Comparison of ENCODE assay signal across 20 cellular contexts in the genomic region with DNA sequence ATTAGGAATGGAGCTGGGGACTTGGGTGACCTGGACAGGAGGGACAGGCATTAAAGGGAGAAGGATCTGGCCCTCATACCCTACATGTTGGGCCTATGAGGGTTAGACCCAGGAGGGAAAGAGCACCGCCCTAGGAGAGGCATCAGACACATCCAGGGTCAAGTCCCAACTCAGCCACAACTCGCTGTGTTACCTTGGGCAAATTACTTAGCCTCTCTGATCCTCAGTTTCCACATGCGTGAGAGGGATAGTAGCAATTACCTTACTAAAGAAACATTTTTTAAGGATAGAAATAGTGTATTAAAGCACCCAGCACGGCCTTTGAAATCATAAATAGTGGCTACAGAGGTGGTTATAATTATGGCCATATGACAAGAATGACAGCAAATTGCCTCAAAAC. TPM values are rescaled to one million over a fixed set of nuclear protein-coding genes. Genes with fewer than 3 reads are reported as not detected.
A peak's percentile ranks its signal among the peaks of the same experiment; 100 is the strongest.
DNase-seq lines count a peak whose midpoint lies in the region; ATAC-seq, FAIRE-seq and TF ChIP-seq lines count a peak whose summit lies in the region.
"Had no signal": no experiment of that assay in that cellular context is flagged by ENCODE, and none has a peak within 500 bp of the region (broad histone marks: within the 10 kb centered on the region; RNA-seq: fewer than 3 reads in every experiment).

No MANE protein-coding gene starts in this region.

- no peaks in the 10 kb centered on the region for H3K9me3 Mint-ChIP-seq in WTC11
- no peaks in the 10 kb centered on the region for H3K9me3 Mint-ChIP-seq in immature natural killer cell
- H3K9me3 Mint-ChIP-seq: CD4-positive, alpha-beta memory T cell; GM23338 had no signal

- no peak overlapping the region for H3K4me2 ChIP-seq in mesendoderm (ENCODE audit: low read length)
- H3K4me2 ChIP-seq: PC-9 had no signal

- H3K36me3 ChIP-seq in H7 (replicated peaks; ENCODE audit: control insufficient read depth, insufficient read depth, low read length): no peaks in the 10 kb centered on the region
- no peaks in the 10 kb centered on the region for H3K36me3 ChIP-seq in mesendoderm (ENCODE audit: control insufficient read depth, insufficient read depth, low read length)
- peaks cover 0 to 68% of the 10 kb centered on the region in 2 donors for H3K36me3 ChIP-seq in gastroesophageal sphincter

- H2BK15ac ChIP-seq in mesendoderm (replicated peaks; ENCODE audit: low read depth): no peak overlapping the region

- H3K23ac ChIP-seq in mesendoderm (ENCODE audit: low read length): no peak overlapping the region

- peak overlapping the region; percentile 33 for H3K18ac ChIP-seq in mesendoderm (ENCODE audit: low read length)

- peaks cover 68% of the 10 kb centered on the region for H3K4me1 Mint-ChIP-seq in WTC11
- H3K4me1 Mint-ChIP-seq in immature natural killer cell: peaks cover 9% of the 10 kb centered on the region in 2 donors

- H3K27me3 ChIP-seq in H7 (ENCODE audit: control insufficient read depth, insufficient read depth, low read length) (no peaks in the 10 kb centered on the region), mesendoderm (ENCODE audit: insufficient read depth, low read length, poor library complexity) (no peaks in the 10 kb centered on the region), gastroesophageal sphincter (no peaks in the 10 kb centered on the region)

- H3K27ac Mint-ChIP-seq in WTC11: peak overlapping the region; percentile 72
- no peak overlapping the region for H3K27ac Mint-ChIP-seq in immature natural killer cell

- no peaks in the 10 kb centered on the region for H3K9me3 ChIP-seq in gastroesophageal sphincter

- no peak for FAIRE-seq in frontal cortex (lab: Jason Lieb, UNC)
- FAIRE-seq: A204.1, GM12892 had no signal

- WGBS in mesendoderm (ENCODE audit: extremely low coverage, insufficient coverage, low lambda C conversion rate): no CpG with 5 or more reads among the region's 4 CpGs
- 72 to 88% methylated on average over 2 to 3 of the region's 4 CpGs for WGBS in gastroesophageal sphincter (ENCODE audit: low coverage in 1 of 2), 2 donors

- H4K5ac ChIP-seq in mesendoderm (ENCODE audit: low read length): no peak overlapping the region

- TF ChIP-seq EP300 in gastroesophageal sphincter (IDR thresholded peaks at IDR 0.05): no peak

- no peak overlapping the region for H4K8ac ChIP-seq in mesendoderm (ENCODE audit: low read depth, low read length)

- H3K79me2 ChIP-seq in mesendoderm (ENCODE audit: control insufficient read depth, insufficient read depth, low read length): no peaks in the 10 kb centered on the region

- H3K4me1 ChIP-seq in mesendoderm (ENCODE audit: control insufficient read depth, low read depth, low read length) (peaks cover 10% of the 10 kb centered on the region), gastroesophageal sphincter (peaks cover 0 to 11% (median 5%) of the 10 kb centered on the region in 3 donors)

- peak overlapping the region; percentile 28 for H3K27ac ChIP-seq in 22Rv1
- no peak overlapping the region for H3K27ac ChIP-seq in mesendoderm (ENCODE audit: low read depth, low read length)
- H3K27ac ChIP-seq in gastroesophageal sphincter: no peak overlapping the region
- H3K27ac ChIP-seq: PC-9, SK-N-MC had no signal

- DNase-seq in H7: peak; percentile 40
- DNase-seq in WTC11 (ENCODE audit: low spot score): no peak
- no peak for DNase-seq in mesendoderm
- no peak for DNase-seq in immature natural killer cell
- no peak for DNase-seq in frontal cortex (ENCODE audit: low spot score in 2 of 2)
- no peak for DNase-seq in ACHN
- DNase-seq: Calu3; CD4-positive, alpha-beta memory T cell; NCI-H1092 treated with DMSO at 0.1 percent for 48 hours; NCI-H146; NCI-H2227 treated with DMSO at 0.1 percent for 48 hours; NCI-H748 treated with DMSO at 0.1 percent for 48 hours; PC-9; SHP77 had no signal

- no peak overlapping the region for H3K4ac ChIP-seq in mesendoderm (ENCODE audit: low read depth, low read length)

- H3K36me3 Mint-ChIP-seq in WTC11 (no peaks in the 10 kb centered on the region), immature natural killer cell (peaks cover 0 to 6% (median 5%) of the 10 kb centered on the region in 3 donors)

- TF ChIP-seq CTCF in 22Rv1 (IDR thresholded peaks at IDR 0.05) (no peak), WTC11 (IDR thresholded peaks at IDR 0.05) (no peak), gastroesophageal sphincter (IDR thresholded peaks at IDR 0.05) (no peak)

- peak overlapping the region; percentile 42 for H2BK5ac ChIP-seq in mesendoderm (ENCODE audit: low read length)

- H3K79me1 ChIP-seq in mesendoderm (ENCODE audit: low read length): no peaks in the 10 kb centered on the region

- POLR2A ChIA-PET in WTC11 (lab: Charles Lee): interaction anchor here (1.3 kb wide), 1 partner anchor 18 kb away, joined by 4 read pairs; no protein-coding TSS in a partner anchor

- H3K27me3 Mint-ChIP-seq in WTC11 (ENCODE audit: low read depth) (peaks cover 5% of the 10 kb centered on the region; the same call in 1 of the 2 replicates), immature natural killer cell (ENCODE audit: low read depth in 3 of 3) (peaks cover 0 to 4% (median under 1%) of the 10 kb centered on the region in 3 donors)
- H3K27me3 Mint-ChIP-seq: CD4-positive, alpha-beta memory T cell had no signal

- CTCF ChIA-PET in WTC11 (lab: Charles Lee): interaction anchor here (0.7 to 3.0 kb wide), 16 partner anchors 8 to 236 kb away, joined by 3 to 22 read pairs (median 4); a partner anchor contains a TSS

- ATAC-seq in WTC11 (no peak), gastroesophageal sphincter (no peak)

- H2BK120ac ChIP-seq in mesendoderm (ENCODE audit: low read depth, low read length): no peak overlapping the region

- in situ Hi-C loops in ACHN (cut with HindIII; ENCODE audit: low pct_ligation_motif_present, low pct_unique_long_range_greater_than_20kb, low sequenced_read_pairs): no loop called here

- no peak for TF ChIP-seq POLR2A in gastroesophageal sphincter (IDR thresholded peaks at IDR 0.05)

- H3K4me3 Mint-ChIP-seq in WTC11 (no peak overlapping the region), immature natural killer cell (no peak overlapping the region)
- H3K4me3 Mint-ChIP-seq: CD4-positive, alpha-beta memory T cell had no signal

- H3K9ac ChIP-seq in mesendoderm (ENCODE audit: low read length): peak overlapping the region; percentile 9

- H3K56ac ChIP-seq in mesendoderm (ENCODE audit: low read length): no peak overlapping the region

- H3K4me3 ChIP-seq in H7 (ENCODE audit: insufficient read depth, low read depth, low read length): no peak overlapping the region
- H3K4me3 ChIP-seq in mesendoderm (ENCODE audit: low read length): no peak overlapping the region
- H3K4me3 ChIP-seq in gastroesophageal sphincter: no peak overlapping the region
- H3K4me3 ChIP-seq: GM23338, PC-9, SK-N-MC had no signal

- H2AK5ac ChIP-seq in mesendoderm (ENCODE audit: low read length): no peak overlapping the region

TF ChIP-seq in WTC11, 78 proteins besides CTCF, POLR2A, EP300 and RAD21 (continues in another document):
- TF ChIP-seq, protein P1, sequence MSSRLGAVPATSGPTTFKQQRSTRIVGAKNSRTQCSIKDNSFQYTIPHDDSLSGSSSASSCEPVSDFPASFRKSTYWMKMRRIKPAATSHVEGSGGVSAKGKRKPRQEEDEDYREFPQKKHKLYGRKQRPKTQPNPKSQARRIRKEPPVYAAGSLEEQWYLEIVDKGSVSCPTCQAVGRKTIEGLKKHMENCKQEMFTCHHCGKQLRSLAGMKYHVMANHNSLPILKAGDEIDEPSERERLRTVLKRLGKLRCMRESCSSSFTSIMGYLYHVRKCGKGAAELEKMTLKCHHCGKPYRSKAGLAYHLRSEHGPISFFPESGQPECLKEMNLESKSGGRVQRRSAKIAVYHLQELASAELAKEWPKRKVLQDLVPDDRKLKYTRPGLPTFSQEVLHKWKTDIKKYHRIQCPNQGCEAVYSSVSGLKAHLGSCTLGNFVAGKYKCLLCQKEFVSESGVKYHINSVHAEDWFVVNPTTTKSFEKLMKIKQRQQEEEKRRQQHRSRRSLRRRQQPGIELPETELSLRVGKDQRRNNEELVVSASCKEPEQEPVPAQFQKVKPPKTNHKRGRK (CRISPR knock-in tag; IDR thresholded peaks at IDR 0.05; ENCODE audit: borderline replicate concordance): no peak
- TF ChIP-seq ZNF121 (CRISPR knock-in tag; IDR thresholded peaks at IDR 0.05) (no peak), MYBL2 (CRISPR knock-in tag; IDR thresholded peaks at IDR 0.05) (no peak), FOXJ3 (CRISPR knock-in tag; IDR thresholded peaks at IDR 0.05; ENCODE audit: borderline replicate concordance) (no peak), NR3C1 (CRISPR knock-in tag; conservative IDR thresholded peaks at IDR 0.05; ENCODE audit: low read depth) (no peak), ATF1 (CRISPR knock-in tag; IDR thresholded peaks at IDR 0.05) (no peak), ZNF232 (CRISPR knock-in tag; IDR thresholded peaks at IDR 0.05) (no peak)

RNA-seq across cellular contexts. Expression of a gene that starts 20.1 kb away (rescaled TPM):
- total RNA-seq in H7 (2014; rRNA removed; shearing (Covaris generic)): 108 and 139 TPM in 2 replicates
- total RNA-seq in WTC11 (2021): 80.2 to 99.6 TPM (median 96.0 TPM) in 3 replicates
- polyA plus RNA-seq in mesendoderm (2013, experiment 1 of 2): 58.2 TPM
- polyA plus RNA-seq in mesendoderm (2013, experiment 2 of 2): 57.4 TPM
- 1 to 10 TPM in 1 of 3 donors, under 1 TPM in 2; 0.79 to 1.6 (median 0.90) TPM for polyA plus RNA-seq in immature natural killer cell
- 6.1 TPM for total RNA-seq in frontal cortex
- total RNA-seq in gastroesophageal sphincter: 10 to 100 TPM; 33.5 to 82.8 (median 39.4) TPM

RNA-seq across cellular contexts. Expression of a gene that starts 39.9 kb away (rescaled TPM):
- 36.8 and 38.8 TPM in 2 replicates for total RNA-seq in H7 (2014; rRNA removed; shearing (Covaris generic))
- 28.9 to 32.2 TPM (median 30.5 TPM) in 3 replicates for total RNA-seq in WTC11 (2021)
- polyA plus RNA-seq in mesendoderm (2013, experiment 1 of 2): 12.5 TPM
- polyA plus RNA-seq in mesendoderm (2013, experiment 2 of 2): 12.9 TPM
- 10 to 100 TPM; 36.0 to 66.5 (median 43.5) TPM for polyA plus RNA-seq in immature natural killer cell
- 33.0 TPM for total RNA-seq in frontal cortex
- 100 to 1,000 TPM in 2 of 4 donors, 10 to 100 TPM in 2; 83.2 to 128 (median 101) TPM for total RNA-seq in gastroesophageal sphincter
